In the genomic region with DNA sequence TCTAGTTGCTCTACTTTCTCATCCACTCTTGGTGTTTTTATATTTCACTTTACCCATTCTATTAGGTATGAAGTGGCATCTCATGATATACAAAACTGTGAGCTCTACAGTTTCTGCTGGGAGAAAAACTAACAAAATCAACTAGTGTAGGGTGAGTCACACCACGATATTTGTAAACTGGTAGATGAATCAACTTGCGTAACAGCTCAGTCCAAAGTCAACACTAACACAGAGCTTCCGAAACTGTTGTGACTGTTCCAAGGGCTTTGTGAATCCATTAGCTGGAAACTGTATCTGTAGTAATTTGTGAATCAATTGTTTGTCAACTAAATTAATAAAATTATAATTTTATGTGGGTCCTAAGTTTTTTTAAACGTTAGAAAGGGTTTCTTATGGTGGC, we compare ENCODE assay signal across 1 cellular context.
A peak's percentile ranks its signal among the peaks of the same experiment; 100 is the strongest.
TF ChIP-seq lines count a peak whose summit lies in the region.

No MANE protein-coding gene starts in this region.

TF ChIP-seq in liver, 16 proteins besides CTCF, POLR2A, EP300 and RAD21 (continued from another document):
- TF ChIP-seq, protein P1, sequence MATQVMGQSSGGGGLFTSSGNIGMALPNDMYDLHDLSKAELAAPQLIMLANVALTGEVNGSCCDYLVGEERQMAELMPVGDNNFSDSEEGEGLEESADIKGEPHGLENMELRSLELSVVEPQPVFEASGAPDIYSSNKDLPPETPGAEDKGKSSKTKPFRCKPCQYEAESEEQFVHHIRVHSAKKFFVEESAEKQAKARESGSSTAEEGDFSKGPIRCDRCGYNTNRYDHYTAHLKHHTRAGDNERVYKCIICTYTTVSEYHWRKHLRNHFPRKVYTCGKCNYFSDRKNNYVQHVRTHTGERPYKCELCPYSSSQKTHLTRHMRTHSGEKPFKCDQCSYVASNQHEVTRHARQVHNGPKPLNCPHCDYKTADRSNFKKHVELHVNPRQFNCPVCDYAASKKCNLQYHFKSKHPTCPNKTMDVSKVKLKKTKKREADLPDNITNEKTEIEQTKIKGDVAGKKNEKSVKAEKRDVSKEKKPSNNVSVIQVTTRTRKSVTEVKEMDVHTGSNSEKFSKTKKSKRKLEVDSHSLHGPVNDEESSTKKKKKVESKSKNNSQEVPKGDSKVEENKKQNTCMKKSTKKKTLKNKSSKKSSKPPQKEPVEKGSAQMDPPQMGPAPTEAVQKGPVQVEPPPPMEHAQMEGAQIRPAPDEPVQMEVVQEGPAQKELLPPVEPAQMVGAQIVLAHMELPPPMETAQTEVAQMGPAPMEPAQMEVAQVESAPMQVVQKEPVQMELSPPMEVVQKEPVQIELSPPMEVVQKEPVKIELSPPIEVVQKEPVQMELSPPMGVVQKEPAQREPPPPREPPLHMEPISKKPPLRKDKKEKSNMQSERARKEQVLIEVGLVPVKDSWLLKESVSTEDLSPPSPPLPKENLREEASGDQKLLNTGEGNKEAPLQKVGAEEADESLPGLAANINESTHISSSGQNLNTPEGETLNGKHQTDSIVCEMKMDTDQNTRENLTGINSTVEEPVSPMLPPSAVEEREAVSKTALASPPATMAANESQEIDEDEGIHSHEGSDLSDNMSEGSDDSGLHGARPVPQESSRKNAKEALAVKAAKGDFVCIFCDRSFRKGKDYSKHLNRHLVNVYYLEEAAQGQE (IDR thresholded peaks at IDR 0.05): peak; percentile 84
- TF ChIP-seq TAF1 (conservative IDR thresholded peaks at IDR 0.05) (no peak), FOXA2 (IDR thresholded peaks at IDR 0.05) (peak; percentile 93), GABPA (IDR thresholded peaks at IDR 0.05 in 1 of 2, conservative IDR thresholded peaks at IDR 0.05 in 1 of 2) (peak in 1 of 2 donors; percentile 33), YY1 (IDR thresholded peaks at IDR 0.05) (peak; percentile 64), SP1 (IDR thresholded peaks at IDR 0.05) (peak; percentile 64)
- TF ChIP-seq, protein P2, sequence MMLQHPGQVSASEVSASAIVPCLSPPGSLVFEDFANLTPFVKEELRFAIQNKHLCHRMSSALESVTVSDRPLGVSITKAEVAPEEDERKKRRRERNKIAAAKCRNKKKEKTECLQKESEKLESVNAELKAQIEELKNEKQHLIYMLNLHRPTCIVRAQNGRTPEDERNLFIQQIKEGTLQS (IDR thresholded peaks at IDR 0.05): peak; percentile 94
